Comparison of ENCODE assay signal across 8 cellular contexts in genomic region chr6:4407710-4408109, GRCh38.
A peak's percentile ranks its signal among the peaks of the same experiment; 100 is the strongest.
DNase-seq lines count a peak whose midpoint lies in the region; ATAC-seq and TF ChIP-seq lines count a peak whose summit lies in the region.
"Not testable (repeated sequence)": the region's sequence is repeated elsewhere in the genome, so short reads cannot be mapped to it uniquely, and the experiment has no call there.

No MANE protein-coding gene starts in this region.

- intact Hi-C loops in CD14-positive monocyte (cut with micrococcal nuclease), result not testable (repeated sequence)

- not testable (repeated sequence) for TF ChIP-seq CTCF in CD14-positive monocyte (IDR thresholded peaks at IDR 0.05)

- peak overlapping the region; percentile 73 to 93 (median 89) for H3K27ac Mint-ChIP-seq in CD14-positive monocyte
- H3K27ac Mint-ChIP-seq in activated naive CD8-positive, alpha-beta T cell treated with anti-CD3 and anti-CD28 coated beads, Interleukin-2, amount 10 ng/mL, durations not matched to agents 7 days and 5 days, result not testable (repeated sequence)

- not testable (repeated sequence) for H3K27me3 Mint-ChIP-seq in CD14-positive monocyte (ENCODE audit: low read depth in 3 of 3); activated naive CD8-positive, alpha-beta T cell treated with anti-CD3 and anti-CD28 coated beads, Interleukin-2, amount 10 ng/mL, durations not matched to agents 7 days and 5 days

- peaks cover 7 to 21% (median 17%) of the 10 kb centered on the region in 7 donors for H3K9me3 Mint-ChIP-seq in CD14-positive monocyte
- peaks cover 12% of the 10 kb centered on the region for H3K9me3 Mint-ChIP-seq in activated naive CD8-positive, alpha-beta T cell treated with anti-CD3 and anti-CD28 coated beads, Interleukin-2, amount 10 ng/mL, durations not matched to agents 7 days and 5 days

- H3K4me3 Mint-ChIP-seq in CD14-positive monocyte, result peak overlapping the region in 1 of 2 donors; percentile 13
- peak overlapping the region; percentile 5 for H3K4me3 Mint-ChIP-seq in activated naive CD8-positive, alpha-beta T cell treated with anti-CD3 and anti-CD28 coated beads, Interleukin-2, amount 10 ng/mL, durations not matched to agents 7 days and 5 days

- ATAC-seq in GM18867 (IDR thresholded peaks at IDR 0.05; ENCODE audit: unreplicated experiment) (peak; percentile 97), GM19467 (IDR thresholded peaks at IDR 0.05; ENCODE audit: unreplicated experiment) (peak; percentile 92), HG02571 (IDR thresholded peaks at IDR 0.05; ENCODE audit: unreplicated experiment) (peak; percentile 63), HG03064 (IDR thresholded peaks at IDR 0.05; ENCODE audit: low read depth, unreplicated experiment) (peak; percentile 99), HG03469 (IDR thresholded peaks at IDR 0.05; ENCODE audit: unreplicated experiment) (peak; percentile 97)
- ATAC-seq in activated naive CD8-positive, alpha-beta T cell treated with anti-CD3 and anti-CD28 coated beads, Interleukin-2, amount 10 ng/mL, durations not matched to agents 7 days and 5 days (ENCODE audit: low read depth), result not testable (repeated sequence)

- POLR2A ChIA-PET in activated naive CD8-positive, alpha-beta T cell treated with anti-CD3 and anti-CD28 coated beads, Interleukin-2, amount 10 ng/mL, durations not matched to agents 7 days and 5 days (lab: Charles Lee), result not testable (repeated sequence)

- not testable (repeated sequence) for DNase-seq in CD14-positive monocyte (ENCODE audit: low spot score); activated naive CD8-positive, alpha-beta T cell treated with anti-CD3 and anti-CD28 coated beads, Interleukin-2, amount 10 ng/mL, durations not matched to agents 7 days and 5 days
- DNase-seq in NOMO-1 (lab: John Stamatoyannopoulos, UW; ENCODE audit: unreplicated experiment in 2 of 2), result peak; percentile 81 to 94

- not testable (repeated sequence) for H3K36me3 Mint-ChIP-seq in CD14-positive monocyte; activated naive CD8-positive, alpha-beta T cell treated with anti-CD3 and anti-CD28 coated beads, Interleukin-2, amount 10 ng/mL, durations not matched to agents 7 days and 5 days

- peaks cover 29% of the 10 kb centered on the region for H3K4me1 Mint-ChIP-seq in CD14-positive monocyte
- not testable (repeated sequence) for H3K4me1 Mint-ChIP-seq in activated naive CD8-positive, alpha-beta T cell treated with anti-CD3 and anti-CD28 coated beads, Interleukin-2, amount 10 ng/mL, durations not matched to agents 7 days and 5 days
